ENCODE assay signal across 1 cellular context in the genomic region with DNA sequence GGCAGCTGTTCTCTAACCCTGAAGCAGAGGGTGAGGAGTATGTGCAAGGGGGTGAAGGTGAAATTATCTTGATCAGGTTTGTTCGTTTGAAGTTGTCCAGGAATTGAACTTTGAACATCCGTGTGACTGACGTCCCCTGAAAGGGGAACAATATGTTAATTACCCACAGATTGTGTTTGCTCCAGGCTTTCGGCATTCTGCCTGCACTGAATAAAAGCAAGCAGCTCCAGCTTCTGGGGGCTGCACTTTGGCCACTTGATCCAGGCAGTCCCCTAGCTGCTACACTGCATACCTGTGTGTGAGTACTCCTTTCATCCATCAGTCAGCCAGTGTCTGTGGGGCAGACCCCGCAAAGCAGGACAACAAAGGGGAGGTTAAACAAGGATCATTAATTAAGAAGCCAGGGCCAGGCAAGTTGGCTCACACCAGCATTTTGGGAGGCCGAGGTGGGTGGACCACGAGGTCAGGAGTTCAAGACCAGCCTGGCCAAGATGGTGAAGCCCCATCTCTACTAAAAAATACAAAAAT.
TF ChIP-seq lines count a peak whose summit lies in the region.

No MANE protein-coding gene starts in this region.

TF ChIP-seq in HepG2, 621 proteins besides CTCF, POLR2A, EP300 and RAD21 (continued from another document and continues in another):
- TF ChIP-seq, protein P1, sequence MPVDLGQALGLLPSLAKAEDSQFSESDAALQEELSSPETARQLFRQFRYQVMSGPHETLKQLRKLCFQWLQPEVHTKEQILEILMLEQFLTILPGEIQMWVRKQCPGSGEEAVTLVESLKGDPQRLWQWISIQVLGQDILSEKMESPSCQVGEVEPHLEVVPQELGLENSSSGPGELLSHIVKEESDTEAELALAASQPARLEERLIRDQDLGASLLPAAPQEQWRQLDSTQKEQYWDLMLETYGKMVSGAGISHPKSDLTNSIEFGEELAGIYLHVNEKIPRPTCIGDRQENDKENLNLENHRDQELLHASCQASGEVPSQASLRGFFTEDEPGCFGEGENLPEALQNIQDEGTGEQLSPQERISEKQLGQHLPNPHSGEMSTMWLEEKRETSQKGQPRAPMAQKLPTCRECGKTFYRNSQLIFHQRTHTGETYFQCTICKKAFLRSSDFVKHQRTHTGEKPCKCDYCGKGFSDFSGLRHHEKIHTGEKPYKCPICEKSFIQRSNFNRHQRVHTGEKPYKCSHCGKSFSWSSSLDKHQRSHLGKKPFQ (CRISPR knock-in tag; IDR thresholded peaks at IDR 0.05; ENCODE audit: insufficient replicate concordance): peak; percentile 31
- TF ChIP-seq ZKSCAN5 (CRISPR knock-in tag; IDR thresholded peaks at IDR 0.05): no peak
- TF ChIP-seq ZNF432 (CRISPR knock-in tag; IDR thresholded peaks at IDR 0.05; ENCODE audit: borderline replicate concordance): no peak
- TF ChIP-seq, protein P2, sequence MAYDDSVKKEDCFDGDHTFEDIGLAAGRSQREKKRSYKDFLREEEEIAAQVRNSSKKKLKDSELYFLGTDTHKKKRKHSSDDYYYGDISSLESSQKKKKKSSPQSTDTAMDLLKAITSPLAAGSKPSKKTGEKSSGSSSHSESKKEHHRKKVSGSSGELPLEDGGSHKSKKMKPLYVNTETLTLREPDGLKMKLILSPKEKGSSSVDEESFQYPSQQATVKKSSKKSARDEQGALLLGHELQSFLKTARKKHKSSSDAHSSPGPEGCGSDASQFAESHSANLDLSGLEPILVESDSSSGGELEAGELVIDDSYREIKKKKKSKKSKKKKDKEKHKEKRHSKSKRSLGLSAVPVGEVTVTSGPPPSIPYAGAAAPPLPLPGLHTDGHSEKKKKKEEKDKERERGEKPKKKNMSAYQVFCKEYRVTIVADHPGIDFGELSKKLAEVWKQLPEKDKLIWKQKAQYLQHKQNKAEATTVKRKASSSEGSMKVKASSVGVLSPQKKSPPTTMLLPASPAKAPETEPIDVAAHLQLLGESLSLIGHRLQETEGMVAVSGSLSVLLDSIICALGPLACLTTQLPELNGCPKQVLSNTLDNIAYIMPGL (CRISPR knock-in tag; IDR thresholded peaks at IDR 0.05; ENCODE audit: borderline replicate concordance in 1 of 2, low read depth in 1 of 2): 0 out of 4 replicates have a peak, but pooled peaks of 1 of the 2 experiments have one; percentile 34
- no peak for TF ChIP-seq STAG1 (CRISPR knock-in tag; IDR thresholded peaks at IDR 0.05)
- TF ChIP-seq, protein P3, sequence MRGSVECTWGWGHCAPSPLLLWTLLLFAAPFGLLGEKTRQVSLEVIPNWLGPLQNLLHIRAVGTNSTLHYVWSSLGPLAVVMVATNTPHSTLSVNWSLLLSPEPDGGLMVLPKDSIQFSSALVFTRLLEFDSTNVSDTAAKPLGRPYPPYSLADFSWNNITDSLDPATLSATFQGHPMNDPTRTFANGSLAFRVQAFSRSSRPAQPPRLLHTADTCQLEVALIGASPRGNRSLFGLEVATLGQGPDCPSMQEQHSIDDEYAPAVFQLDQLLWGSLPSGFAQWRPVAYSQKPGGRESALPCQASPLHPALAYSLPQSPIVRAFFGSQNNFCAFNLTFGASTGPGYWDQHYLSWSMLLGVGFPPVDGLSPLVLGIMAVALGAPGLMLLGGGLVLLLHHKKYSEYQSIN (CRISPR knock-in tag; IDR thresholded peaks at IDR 0.05; ENCODE audit: borderline replicate concordance): no peak
- TF ChIP-seq ZBTB7B (CRISPR knock-in tag; IDR thresholded peaks at IDR 0.05): peak; percentile 91
- TF ChIP-seq KDM6A (CRISPR knock-in tag; IDR thresholded peaks at IDR 0.05; ENCODE audit: low read depth): peak; percentile 29; the same call in 1 of the 2 replicates
- peak; percentile 50; the same call in 1 of the 2 replicates for TF ChIP-seq PHF21A (CRISPR knock-in tag; IDR thresholded peaks at IDR 0.05)
- TF ChIP-seq, protein P4, sequence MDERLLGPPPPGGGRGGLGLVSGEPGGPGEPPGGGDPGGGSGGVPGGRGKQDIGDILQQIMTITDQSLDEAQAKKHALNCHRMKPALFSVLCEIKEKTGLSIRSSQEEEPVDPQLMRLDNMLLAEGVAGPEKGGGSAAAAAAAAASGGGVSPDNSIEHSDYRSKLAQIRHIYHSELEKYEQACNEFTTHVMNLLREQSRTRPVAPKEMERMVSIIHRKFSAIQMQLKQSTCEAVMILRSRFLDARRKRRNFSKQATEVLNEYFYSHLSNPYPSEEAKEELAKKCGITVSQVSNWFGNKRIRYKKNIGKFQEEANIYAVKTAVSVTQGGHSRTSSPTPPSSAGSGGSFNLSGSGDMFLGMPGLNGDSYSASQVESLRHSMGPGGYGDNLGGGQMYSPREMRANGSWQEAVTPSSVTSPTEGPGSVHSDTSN (CRISPR knock-in tag; IDR thresholded peaks at IDR 0.05): peak; percentile 46; the same call in 1 of the 2 replicates
- TF ChIP-seq, protein P5, sequence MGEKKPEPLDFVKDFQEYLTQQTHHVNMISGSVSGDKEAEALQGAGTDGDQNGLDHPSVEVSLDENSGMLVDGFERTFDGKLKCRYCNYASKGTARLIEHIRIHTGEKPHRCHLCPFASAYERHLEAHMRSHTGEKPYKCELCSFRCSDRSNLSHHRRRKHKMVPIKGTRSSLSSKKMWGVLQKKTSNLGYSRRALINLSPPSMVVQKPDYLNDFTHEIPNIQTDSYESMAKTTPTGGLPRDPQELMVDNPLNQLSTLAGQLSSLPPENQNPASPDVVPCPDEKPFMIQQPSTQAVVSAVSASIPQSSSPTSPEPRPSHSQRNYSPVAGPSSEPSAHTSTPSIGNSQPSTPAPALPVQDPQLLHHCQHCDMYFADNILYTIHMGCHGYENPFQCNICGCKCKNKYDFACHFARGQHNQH (CRISPR knock-in tag; IDR thresholded peaks at IDR 0.05): peak; percentile 73; the same call in 1 of the 2 replicates
- no peak for TF ChIP-seq KDM2A (CRISPR knock-in tag; IDR thresholded peaks at IDR 0.05; ENCODE audit: borderline replicate concordance, low read depth)
- peak; percentile 73 for TF ChIP-seq GATAD2A (CRISPR knock-in tag; IDR thresholded peaks at IDR 0.05)
- peak; percentile 74 for TF ChIP-seq ZMYM3 (CRISPR knock-in tag; IDR thresholded peaks at IDR 0.05)
- peak; percentile 79 for TF ChIP-seq SALL1 (CRISPR knock-in tag; IDR thresholded peaks at IDR 0.05)
- no peak for TF ChIP-seq SOX6 (IDR thresholded peaks at IDR 0.05)
- TF ChIP-seq SOX6 (CRISPR knock-in tag; IDR thresholded peaks at IDR 0.05): peak; percentile 76
- TF ChIP-seq RXRA (CRISPR knock-in tag; IDR thresholded peaks at IDR 0.05): peak; percentile 49; the same call in 1 of the 2 replicates
- TF ChIP-seq SAP130 (CRISPR knock-in tag; IDR thresholded peaks at IDR 0.05; ENCODE audit: low read depth): peak; percentile 37
- no peak for TF ChIP-seq HNRNPLL (IDR thresholded peaks at IDR 0.05; ENCODE audit: low read depth, low read length, poor library complexity, severe bottlenecking)
- no peak for TF ChIP-seq SCMH1 (CRISPR knock-in tag; IDR thresholded peaks at IDR 0.05; ENCODE audit: borderline replicate concordance)
- TF ChIP-seq, protein P6, sequence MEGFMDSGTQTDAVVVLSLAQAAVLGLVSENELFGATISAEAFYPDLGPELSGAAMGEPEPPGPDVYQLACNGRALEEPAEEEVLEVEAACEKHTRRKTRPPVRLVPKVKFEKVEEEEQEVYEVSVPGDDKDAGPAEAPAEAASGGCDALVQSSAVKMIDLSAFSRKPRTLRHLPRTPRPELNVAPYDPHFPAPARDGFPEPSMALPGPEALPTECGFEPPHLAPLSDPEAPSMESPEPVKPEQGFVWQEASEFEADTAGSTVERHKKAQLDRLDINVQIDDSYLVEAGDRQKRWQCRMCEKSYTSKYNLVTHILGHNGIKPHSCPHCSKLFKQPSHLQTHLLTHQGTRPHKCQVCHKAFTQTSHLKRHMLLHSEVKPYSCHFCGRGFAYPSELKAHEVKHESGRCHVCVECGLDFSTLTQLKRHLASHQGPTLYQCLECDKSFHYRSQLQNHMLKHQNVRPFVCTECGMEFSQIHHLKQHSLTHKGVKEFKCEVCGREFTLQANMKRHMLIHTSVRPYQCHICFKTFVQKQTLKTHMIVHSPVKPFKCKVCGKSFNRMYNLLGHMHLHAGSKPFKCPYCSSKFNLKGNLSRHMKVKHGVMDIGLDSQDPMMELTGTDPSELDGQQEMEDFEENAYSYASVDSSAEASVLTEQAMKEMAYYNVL (CRISPR knock-in tag; IDR thresholded peaks at IDR 0.05; ENCODE audit: borderline replicate concordance): no peak
- TF ChIP-seq HDAC2 (CRISPR knock-in tag; IDR thresholded peaks at IDR 0.05): peak; percentile 59; the same call in 1 of the 2 replicates
- TF ChIP-seq CREB1 (IDR thresholded peaks at IDR 0.05): 0 out of 2 replicates have a peak, but pooled peaks have one; percentile 1
- no peak for TF ChIP-seq CREB1 (CRISPR knock-in tag; IDR thresholded peaks at IDR 0.05)
- TF ChIP-seq TCF7 (IDR thresholded peaks at IDR 0.05; ENCODE audit: low read depth): peak; percentile 66
- peak; percentile 46; the same call in 1 of the 2 replicates for TF ChIP-seq CREM (IDR thresholded peaks at IDR 0.05)
- TF ChIP-seq CREM (CRISPR knock-in tag; IDR thresholded peaks at IDR 0.05): no peak
- TF ChIP-seq ZNF460 (CRISPR knock-in tag; IDR thresholded peaks at IDR 0.05; ENCODE audit: borderline replicate concordance): no peak
- no peak for TF ChIP-seq TP53 (CRISPR knock-in tag; conservative IDR thresholded peaks at IDR 0.05)
- TF ChIP-seq, protein P7, sequence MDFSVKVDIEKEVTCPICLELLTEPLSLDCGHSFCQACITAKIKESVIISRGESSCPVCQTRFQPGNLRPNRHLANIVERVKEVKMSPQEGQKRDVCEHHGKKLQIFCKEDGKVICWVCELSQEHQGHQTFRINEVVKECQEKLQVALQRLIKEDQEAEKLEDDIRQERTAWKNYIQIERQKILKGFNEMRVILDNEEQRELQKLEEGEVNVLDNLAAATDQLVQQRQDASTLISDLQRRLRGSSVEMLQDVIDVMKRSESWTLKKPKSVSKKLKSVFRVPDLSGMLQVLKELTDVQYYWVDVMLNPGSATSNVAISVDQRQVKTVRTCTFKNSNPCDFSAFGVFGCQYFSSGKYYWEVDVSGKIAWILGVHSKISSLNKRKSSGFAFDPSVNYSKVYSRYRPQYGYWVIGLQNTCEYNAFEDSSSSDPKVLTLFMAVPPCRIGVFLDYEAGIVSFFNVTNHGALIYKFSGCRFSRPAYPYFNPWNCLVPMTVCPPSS (IDR thresholded peaks at IDR 0.05): no peak
- TF ChIP-seq NFKBIZ (CRISPR knock-in tag; IDR thresholded peaks at IDR 0.05): no peak
- peak; percentile 21; the same call in 1 of the 2 replicates for TF ChIP-seq ETV5 (CRISPR knock-in tag; IDR thresholded peaks at IDR 0.05; ENCODE audit: borderline replicate concordance)
- TF ChIP-seq ADNP (CRISPR knock-in tag; IDR thresholded peaks at IDR 0.05): peak; percentile 62; the same call in 1 of the 2 replicates
- TF ChIP-seq, protein P8, sequence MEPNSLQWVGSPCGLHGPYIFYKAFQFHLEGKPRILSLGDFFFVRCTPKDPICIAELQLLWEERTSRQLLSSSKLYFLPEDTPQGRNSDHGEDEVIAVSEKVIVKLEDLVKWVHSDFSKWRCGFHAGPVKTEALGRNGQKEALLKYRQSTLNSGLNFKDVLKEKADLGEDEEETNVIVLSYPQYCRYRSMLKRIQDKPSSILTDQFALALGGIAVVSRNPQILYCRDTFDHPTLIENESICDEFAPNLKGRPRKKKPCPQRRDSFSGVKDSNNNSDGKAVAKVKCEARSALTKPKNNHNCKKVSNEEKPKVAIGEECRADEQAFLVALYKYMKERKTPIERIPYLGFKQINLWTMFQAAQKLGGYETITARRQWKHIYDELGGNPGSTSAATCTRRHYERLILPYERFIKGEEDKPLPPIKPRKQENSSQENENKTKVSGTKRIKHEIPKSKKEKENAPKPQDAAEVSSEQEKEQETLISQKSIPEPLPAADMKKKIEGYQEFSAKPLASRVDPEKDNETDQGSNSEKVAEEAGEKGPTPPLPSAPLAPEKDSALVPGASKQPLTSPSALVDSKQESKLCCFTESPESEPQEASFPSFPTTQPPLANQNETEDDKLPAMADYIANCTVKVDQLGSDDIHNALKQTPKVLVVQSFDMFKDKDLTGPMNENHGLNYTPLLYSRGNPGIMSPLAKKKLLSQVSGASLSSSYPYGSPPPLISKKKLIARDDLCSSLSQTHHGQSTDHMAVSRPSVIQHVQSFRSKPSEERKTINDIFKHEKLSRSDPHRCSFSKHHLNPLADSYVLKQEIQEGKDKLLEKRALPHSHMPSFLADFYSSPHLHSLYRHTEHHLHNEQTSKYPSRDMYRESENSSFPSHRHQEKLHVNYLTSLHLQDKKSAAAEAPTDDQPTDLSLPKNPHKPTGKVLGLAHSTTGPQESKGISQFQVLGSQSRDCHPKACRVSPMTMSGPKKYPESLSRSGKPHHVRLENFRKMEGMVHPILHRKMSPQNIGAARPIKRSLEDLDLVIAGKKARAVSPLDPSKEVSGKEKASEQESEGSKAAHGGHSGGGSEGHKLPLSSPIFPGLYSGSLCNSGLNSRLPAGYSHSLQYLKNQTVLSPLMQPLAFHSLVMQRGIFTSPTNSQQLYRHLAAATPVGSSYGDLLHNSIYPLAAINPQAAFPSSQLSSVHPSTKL (CRISPR knock-in tag; IDR thresholded peaks at IDR 0.05): peak; percentile 88
- peak; percentile 41; the same call in 1 of the 2 replicates for TF ChIP-seq ZMYM4 (CRISPR knock-in tag; IDR thresholded peaks at IDR 0.05)
- TF ChIP-seq GTF2F1 (IDR thresholded peaks at IDR 0.05; ENCODE audit: low read length): no peak
- TF ChIP-seq, protein P9, sequence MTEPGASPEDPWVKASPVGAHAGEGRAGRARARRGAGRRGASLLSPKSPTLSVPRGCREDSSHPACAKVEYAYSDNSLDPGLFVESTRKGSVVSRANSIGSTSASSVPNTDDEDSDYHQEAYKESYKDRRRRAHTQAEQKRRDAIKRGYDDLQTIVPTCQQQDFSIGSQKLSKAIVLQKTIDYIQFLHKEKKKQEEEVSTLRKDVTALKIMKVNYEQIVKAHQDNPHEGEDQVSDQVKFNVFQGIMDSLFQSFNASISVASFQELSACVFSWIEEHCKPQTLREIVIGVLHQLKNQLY (CRISPR knock-in tag; IDR thresholded peaks at IDR 0.05): peak; percentile 61; the same call in 1 of the 2 replicates
- TF ChIP-seq TEAD2 (CRISPR knock-in tag; IDR thresholded peaks at IDR 0.05): no peak
- TF ChIP-seq, protein P10, sequence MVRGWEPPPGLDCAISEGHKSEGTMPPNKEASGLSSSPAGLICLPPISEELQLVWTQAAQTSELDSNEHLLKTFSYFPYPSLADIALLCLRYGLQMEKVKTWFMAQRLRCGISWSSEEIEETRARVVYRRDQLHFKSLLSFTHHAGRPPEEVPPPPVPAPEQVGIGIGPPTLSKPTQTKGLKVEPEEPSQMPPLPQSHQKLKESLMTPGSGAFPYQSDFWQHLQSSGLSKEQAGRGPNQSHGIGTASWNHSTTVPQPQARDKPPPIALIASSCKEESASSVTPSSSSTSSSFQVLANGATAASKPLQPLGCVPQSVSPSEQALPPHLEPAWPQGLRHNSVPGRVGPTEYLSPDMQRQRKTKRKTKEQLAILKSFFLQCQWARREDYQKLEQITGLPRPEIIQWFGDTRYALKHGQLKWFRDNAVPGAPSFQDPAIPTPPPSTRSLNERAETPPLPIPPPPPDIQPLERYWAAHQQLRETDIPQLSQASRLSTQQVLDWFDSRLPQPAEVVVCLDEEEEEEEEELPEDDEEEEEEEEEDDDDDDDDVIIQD (CRISPR knock-in tag; IDR thresholded peaks at IDR 0.05; ENCODE audit: low read depth): no peak
- peak; percentile 81 for TF ChIP-seq TEAD3 (CRISPR knock-in tag; optimal IDR thresholded peaks at IDR 0.05; ENCODE audit: borderline replicate concordance)
